10 cellular contexts compared by ENCODE assay signal in the genomic region with DNA sequence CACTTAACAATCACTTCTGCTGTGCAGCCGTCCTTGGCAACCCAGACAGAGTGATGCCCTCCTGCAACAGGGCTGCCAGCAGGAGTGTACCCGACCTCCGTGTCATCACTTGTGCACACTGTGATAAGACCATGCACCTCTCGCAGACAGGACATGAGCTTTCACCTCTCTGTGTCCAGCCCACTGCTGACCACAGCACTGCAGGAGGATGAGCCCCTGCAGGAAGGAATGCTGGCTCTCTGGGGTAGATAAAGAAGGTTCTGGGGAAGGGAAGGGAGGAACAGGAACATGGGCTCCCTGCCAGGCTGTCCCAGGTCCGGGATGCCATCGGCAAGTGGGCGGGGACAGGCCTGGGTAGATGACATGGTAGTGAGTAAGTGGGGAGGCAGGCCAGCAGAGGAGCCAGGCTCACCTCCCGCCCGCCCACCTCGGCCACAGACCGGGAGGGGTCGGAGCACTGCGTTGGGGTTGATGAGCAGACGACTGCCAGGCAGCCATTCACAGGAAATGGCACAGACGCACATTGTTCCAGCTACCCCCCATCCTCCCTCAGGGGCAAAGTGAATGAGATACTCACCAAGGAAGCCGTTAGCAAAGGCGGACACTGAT.
DNase-seq lines count a peak whose midpoint lies in the region; ATAC-seq and TF ChIP-seq lines count a peak whose summit lies in the region.
"Had no signal": no experiment of that assay in that cellular context is flagged by ENCODE, and none has a peak within 500 bp of the region (broad histone marks: within the 10 kb centered on the region; RNA-seq: fewer than 3 reads in every experiment).

No MANE protein-coding gene starts in this region.

- POLR2A ChIA-PET in HEK293 (lab: Yijun Ruan, JAX), result no interaction called here

- no peaks in the 10 kb centered on the region for H3K9me3 ChIP-seq in HEK293 (ENCODE audit: control insufficient read depth, insufficient read depth, low read depth, low read length)
- H3K9me3 ChIP-seq: psoas muscle had no signal

- no peaks in the 10 kb centered on the region for H3K4me1 ChIP-seq in HEK293 (ENCODE audit: control insufficient read depth, insufficient read depth, low read length)
- H3K4me1 ChIP-seq: psoas muscle had no signal

- CTCF ChIA-PET in HEK293 (lab: Yijun Ruan, JAX), result interaction anchor here (0.5 to 4.4 kb wide), 2 partner anchors 11 to 13 kb away, joined by 3 to 18 read pairs; no protein-coding TSS in a partner anchor

- H3K4me3 ChIP-seq in HEK293 (ENCODE audit: low read depth, low read length), result no peak overlapping the region
- H3K4me3 ChIP-seq: psoas muscle had no signal

- no peak for TF ChIP-seq CTCF in HEK293 (tag by site-specific recombination; IDR thresholded peaks at IDR 0.05)

- ATAC-seq in GM19351 (IDR thresholded peaks at IDR 0.05; ENCODE audit: unreplicated experiment) (no peak), GM21360 (IDR thresholded peaks at IDR 0.05; ENCODE audit: unreplicated experiment) (no peak), GM18519 (IDR thresholded peaks at IDR 0.05; ENCODE audit: low FRiP score, unreplicated experiment) (no peak)

- DNase-seq in activated CD8-positive, alpha-beta memory T cell treated with anti-CD3 and anti-CD28 coated beads for 1 hour (ENCODE audit: extremely low read depth in 1 of 2, low read depth in 1 of 2), result peak; percentile 65 to 73
- DNase-seq in fibroblast of gingiva (ENCODE audit: low read depth), result peak; percentile 59
- DNase-seq in stimulated activated CD4-positive, alpha-beta T cell treated with anti-CD3 and anti-CD28 coated beads, Interleukin-2, amount 100 ng/mL, for 48 hours, result peak; percentile 76 to 82
- DNase-seq in medulla oblongata (ENCODE audit: extremely low spot score), result no peak
- DNase-seq: psoas muscle had no signal

- H3K27ac ChIP-seq in HEK293 (ENCODE audit: extremely low read depth, low read depth, low read length), result no peak overlapping the region
- H3K27ac ChIP-seq: KMS-11, psoas muscle had no signal

- no peaks in the 10 kb centered on the region for H3K36me3 ChIP-seq in HEK293 (ENCODE audit: control insufficient read depth in 2 of 2, insufficient read depth in 1 of 2, low read length in 2 of 2)

TF ChIP-seq in HEK293, 187 proteins besides CTCF, POLR2A, EP300 and RAD21:
- peak; percentile 71 for TF ChIP-seq EGR2 (tag by site-specific recombination; IDR thresholded peaks at IDR 0.05; ENCODE audit: low read depth)
- no peak for TF ChIP-seq ZBTB17 (tag by site-specific recombination; IDR thresholded peaks at IDR 0.05)
- TF ChIP-seq ZNF157 (tag by site-specific recombination; IDR thresholded peaks at IDR 0.05), result no peak
- peak; percentile 79 for TF ChIP-seq ZFHX2 (tag by site-specific recombination; conservative IDR thresholded peaks at IDR 0.05)
TF ChIP-seq in HEK293: peak in this region for 2.
